10 cellular contexts compared by ENCODE assay signal in genomic region chr16:83458612-83459011, GRCh38.
DNase-seq lines count a peak whose midpoint lies in the region; ATAC-seq and TF ChIP-seq lines count a peak whose summit lies in the region.
"Had no signal": no experiment of that assay in that cellular context is flagged by ENCODE, and none has a peak within 500 bp of the region (broad histone marks: within the 10 kb centered on the region; RNA-seq: fewer than 3 reads in every experiment).

No MANE protein-coding gene starts in this region.

- peaks cover 3% of the 10 kb centered on the region for H3K27me3 Mint-ChIP-seq in activated CD4-positive, alpha-beta memory T cell treated with anti-CD3 and anti-CD28 coated beads for 36 hours
- no peaks in the 10 kb centered on the region for H3K27me3 Mint-ChIP-seq in activated CD4-positive, alpha-beta memory T cell treated with anti-CD3 and anti-CD28 coated beads, Interleukin-2, amount 10 ng/mL, durations not matched to agents 7 days and 5 days
- peaks cover 6 to 20% of the 10 kb centered on the region in 2 donors for H3K27me3 Mint-ChIP-seq in stimulated activated naive B cell treated with anti-CD40 and anti-IgM and Interleukin-4, amounts not matched to agents 10 μg/mL and 1 μg/mL and 100 μg/mL, for 72 hours
- H3K27me3 Mint-ChIP-seq in progenitor cell of endocrine pancreas: peaks cover 21% of the 10 kb centered on the region

- peak; percentile 82 for ATAC-seq in HG02885 (IDR thresholded peaks at IDR 0.05; ENCODE audit: poor library complexity, unreplicated experiment)
- peak; percentile 46 to 85 for ATAC-seq in stimulated activated naive B cell treated with anti-CD40 and anti-IgM and Interleukin-4, amounts not matched to agents 10 μg/mL and 1 μg/mL and 100 μg/mL, for 72 hours (replicated peaks)
- ATAC-seq: activated CD8-positive, alpha-beta T cell treated with anti-CD3 and anti-CD28 coated beads, Interleukin-2, amount 10 ng/mL, durations not matched to agents 7 days and 5 days had no signal

- peaks cover 4% of the 10 kb centered on the region for H3K4me1 Mint-ChIP-seq in activated CD4-positive, alpha-beta memory T cell treated with anti-CD3 and anti-CD28 coated beads for 36 hours (ENCODE audit: low read depth)
- no peaks in the 10 kb centered on the region for H3K4me1 Mint-ChIP-seq in activated CD4-positive, alpha-beta memory T cell treated with anti-CD3 and anti-CD28 coated beads, Interleukin-2, amount 10 ng/mL, durations not matched to agents 7 days and 5 days
- peaks cover 0 to 2% of the 10 kb centered on the region in 2 donors for H3K4me1 Mint-ChIP-seq in stimulated activated naive B cell treated with anti-CD40 and anti-IgM and Interleukin-4, amounts not matched to agents 10 μg/mL and 1 μg/mL and 100 μg/mL, for 72 hours
- no peaks in the 10 kb centered on the region for H3K4me1 Mint-ChIP-seq in progenitor cell of endocrine pancreas (ENCODE audit: low read depth)

- POLR2A ChIA-PET in activated CD4-positive, alpha-beta memory T cell treated with anti-CD3 and anti-CD28 coated beads for 36 hours (lab: Charles Lee): no interaction called here
- POLR2A ChIA-PET in activated CD4-positive, alpha-beta memory T cell treated with anti-CD3 and anti-CD28 coated beads, Interleukin-2, amount 10 ng/mL, durations not matched to agents 7 days and 5 days (lab: Charles Lee): no interaction called here

- DNase-seq in activated CD4-positive, alpha-beta memory T cell treated with anti-CD3 and anti-CD28 coated beads for 36 hours: peak; percentile 25
- DNase-seq in activated CD4-positive, alpha-beta memory T cell treated with anti-CD3 and anti-CD28 coated beads, Interleukin-2, amount 10 ng/mL, durations not matched to agents 7 days and 5 days: no peak
- peak; percentile 6 for DNase-seq in RKO (ENCODE audit: low spot score)
- DNase-seq in stimulated activated naive B cell treated with anti-CD40 and anti-IgM and Interleukin-4, amounts not matched to agents 10 μg/mL and 1 μg/mL and 100 μg/mL, for 72 hours: peak; percentile 14
- no peak for DNase-seq in NCI-H446 treated with DMSO at 0.1 percent for 48 hours (lab: John Stamatoyannopoulos, UW)
- DNase-seq in NOMO-1 (lab: John Stamatoyannopoulos, UW; ENCODE audit: unreplicated experiment in 2 of 2): no peak
- no peak for DNase-seq in progenitor cell of endocrine pancreas (ENCODE audit: low spot score, unreplicated experiment)
- DNase-seq: activated CD8-positive, alpha-beta T cell treated with anti-CD3 and anti-CD28 coated beads, Interleukin-2, amount 10 ng/mL, durations not matched to agents 7 days and 5 days; small intestine had no signal

- H3K27ac Mint-ChIP-seq in activated CD4-positive, alpha-beta memory T cell treated with anti-CD3 and anti-CD28 coated beads for 36 hours: no peak overlapping the region
- no peak overlapping the region for H3K27ac Mint-ChIP-seq in activated CD4-positive, alpha-beta memory T cell treated with anti-CD3 and anti-CD28 coated beads, Interleukin-2, amount 10 ng/mL, durations not matched to agents 7 days and 5 days
- H3K27ac Mint-ChIP-seq in stimulated activated naive B cell treated with anti-CD40 and anti-IgM and Interleukin-4, amounts not matched to agents 10 μg/mL and 1 μg/mL and 100 μg/mL, for 72 hours: no peak overlapping the region
- H3K27ac Mint-ChIP-seq in progenitor cell of endocrine pancreas: no peak overlapping the region
- H3K27ac Mint-ChIP-seq: activated CD8-positive, alpha-beta T cell treated with anti-CD3 and anti-CD28 coated beads, Interleukin-2, amount 10 ng/mL, durations not matched to agents 7 days and 5 days had no signal

- CTCF ChIA-PET in activated CD4-positive, alpha-beta memory T cell treated with anti-CD3 and anti-CD28 coated beads for 36 hours (lab: Charles Lee): no interaction called here
- CTCF ChIA-PET in activated CD4-positive, alpha-beta memory T cell treated with anti-CD3 and anti-CD28 coated beads, Interleukin-2, amount 10 ng/mL, durations not matched to agents 7 days and 5 days (lab: Charles Lee): no interaction called here

- no peaks in the 10 kb centered on the region for H3K9me3 Mint-ChIP-seq in activated CD4-positive, alpha-beta memory T cell treated with anti-CD3 and anti-CD28 coated beads for 36 hours
- peaks cover 9% of the 10 kb centered on the region for H3K9me3 Mint-ChIP-seq in activated CD4-positive, alpha-beta memory T cell treated with anti-CD3 and anti-CD28 coated beads, Interleukin-2, amount 10 ng/mL, durations not matched to agents 7 days and 5 days
- H3K9me3 Mint-ChIP-seq in stimulated activated naive B cell treated with anti-CD40 and anti-IgM and Interleukin-4, amounts not matched to agents 10 μg/mL and 1 μg/mL and 100 μg/mL, for 72 hours: peaks cover 0 to 2% of the 10 kb centered on the region in 2 donors
- no peaks in the 10 kb centered on the region for H3K9me3 Mint-ChIP-seq in progenitor cell of endocrine pancreas (ENCODE audit: low read depth)

- H3K36me3 Mint-ChIP-seq in activated CD4-positive, alpha-beta memory T cell treated with anti-CD3 and anti-CD28 coated beads for 36 hours: no peaks in the 10 kb centered on the region
- no peaks in the 10 kb centered on the region for H3K36me3 Mint-ChIP-seq in activated CD4-positive, alpha-beta memory T cell treated with anti-CD3 and anti-CD28 coated beads, Interleukin-2, amount 10 ng/mL, durations not matched to agents 7 days and 5 days (ENCODE audit: low read depth)
- no peaks in the 10 kb centered on the region for H3K36me3 Mint-ChIP-seq in stimulated activated naive B cell treated with anti-CD40 and anti-IgM and Interleukin-4, amounts not matched to agents 10 μg/mL and 1 μg/mL and 100 μg/mL, for 72 hours
- H3K36me3 Mint-ChIP-seq in progenitor cell of endocrine pancreas (ENCODE audit: insufficient read depth): no peaks in the 10 kb centered on the region

- no peak for TF ChIP-seq CTCF in progenitor cell of endocrine pancreas (IDR thresholded peaks at IDR 0.05; ENCODE audit: unreplicated experiment)

- no peak overlapping the region for H3K4me3 Mint-ChIP-seq in activated CD4-positive, alpha-beta memory T cell treated with anti-CD3 and anti-CD28 coated beads for 36 hours
- H3K4me3 Mint-ChIP-seq in activated CD4-positive, alpha-beta memory T cell treated with anti-CD3 and anti-CD28 coated beads, Interleukin-2, amount 10 ng/mL, durations not matched to agents 7 days and 5 days: no peak overlapping the region
- no peak overlapping the region for H3K4me3 Mint-ChIP-seq in stimulated activated naive B cell treated with anti-CD40 and anti-IgM and Interleukin-4, amounts not matched to agents 10 μg/mL and 1 μg/mL and 100 μg/mL, for 72 hours
- H3K4me3 Mint-ChIP-seq in progenitor cell of endocrine pancreas (ENCODE audit: low read depth): no peak overlapping the region
- H3K4me3 Mint-ChIP-seq: activated CD8-positive, alpha-beta T cell treated with anti-CD3 and anti-CD28 coated beads, Interleukin-2, amount 10 ng/mL, durations not matched to agents 7 days and 5 days had no signal

- intact Hi-C loops in activated CD4-positive, alpha-beta memory T cell treated with anti-CD3 and anti-CD28 coated beads for 36 hours (cut with micrococcal nuclease): no loop called here

Comparison
In these comparisons a context has a peak if more than half of its experiments do, and no peak if none do; other contexts are left out.
1. DNase-seq: peak in activated CD4-positive, alpha-beta memory T cell treated with anti-CD3 and anti-CD28 coated beads for 36 hours (single experiment), RKO (single experiment) and stimulated activated naive B cell treated with anti-CD40 and anti-IgM and Interleukin-4, amounts not matched to agents 10 μg/mL and 1 μg/mL and 100 μg/mL, for 72 hours (single experiment); none in activated CD4-positive, alpha-beta memory T cell treated with anti-CD3 and anti-CD28 coated beads, Interleukin-2, amount 10 ng/mL, durations not matched to agents 7 days and 5 days (single experiment), NCI-H446 treated with DMSO at 0.1 percent for 48 hours (single experiment), NOMO-1 (0 of 2) and progenitor cell of endocrine pancreas (single experiment).